18 cellular contexts compared by ENCODE assay signal in the genomic region with DNA sequence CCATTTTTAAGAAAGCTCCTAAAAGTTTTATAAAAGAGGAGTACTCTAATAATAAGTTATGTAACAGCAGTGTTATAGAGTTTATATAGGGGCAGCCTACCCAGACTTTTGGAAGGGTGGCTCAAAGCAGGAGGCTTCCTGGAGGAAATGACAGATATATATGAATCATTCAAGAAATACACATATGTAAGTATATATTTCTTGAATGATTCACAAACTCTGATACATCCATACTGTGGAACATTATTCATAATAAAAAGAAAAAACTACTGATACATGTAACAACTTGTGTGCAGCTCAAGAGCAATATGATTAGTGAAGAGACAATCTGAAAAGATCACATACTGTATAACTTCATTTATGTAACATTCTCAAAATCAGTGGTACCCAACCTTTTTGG.
"Had no signal": no experiment of that assay in that cellular context is flagged by ENCODE, and none has a peak within 500 bp of the region (broad histone marks: within the 10 kb centered on the region; RNA-seq: fewer than 3 reads in every experiment).

No MANE protein-coding gene starts in this region.

- H3K36me3 Mint-ChIP-seq: activated CD8-positive, alpha-beta memory T cell treated with anti-CD3 and anti-CD28 coated beads, Interleukin-2, amount 10 ng/mL, durations not matched to agents 7 days and 5 days had no signal

- H3K27me3 Mint-ChIP-seq: activated CD8-positive, alpha-beta memory T cell treated with anti-CD3 and anti-CD28 coated beads, Interleukin-2, amount 10 ng/mL, durations not matched to agents 7 days and 5 days; activated T-cell treated with anti-CD3 and anti-CD28 coated beads, Interleukin-2, amount 50 U/mL, for 24 hours had no signal

- H3K4me3 ChIP-seq: adrenal gland, right lobe of liver had no signal

- ATAC-seq: activated CD8-positive, alpha-beta memory T cell treated with anti-CD3 and anti-CD28 coated beads, Interleukin-2, amount 10 ng/mL, durations not matched to agents 7 days and 5 days; left ventricle myocardium superior; right lobe of liver; stimulated activated naive CD8-positive, alpha-beta T cell treated with anti-CD3 and anti-CD28 coated beads, Interleukin-15, Interleukin-2, amounts not matched to agents 100 U/mL and 50 U/mL, for 24 hours had no signal

- H3K9me3 Mint-ChIP-seq: activated T-cell treated with anti-CD3 and anti-CD28 coated beads, Interleukin-2, amount 50 U/mL, for 24 hours; nephron progenitor cell; T-helper 1 cell treated with Interleukin-12 subunit alpha and Interleukin-12 subunit beta and Interleukin-4 antibody, amounts not matched to agents 30 μg/mL and 1 μg/mL, for 36 hours had no signal

- H3K4me3 Mint-ChIP-seq: activated CD8-positive, alpha-beta memory T cell treated with anti-CD3 and anti-CD28 coated beads, Interleukin-2, amount 10 ng/mL, durations not matched to agents 7 days and 5 days; activated T-cell treated with anti-CD3 and anti-CD28 coated beads, Interleukin-2, amount 50 U/mL, for 24 hours; nephron progenitor cell; T-helper 1 cell treated with Interleukin-12 subunit alpha and Interleukin-12 subunit beta and Interleukin-4 antibody, amounts not matched to agents 30 μg/mL and 1 μg/mL, for 36 hours had no signal

- H3K4me1 Mint-ChIP-seq: activated CD8-positive, alpha-beta memory T cell treated with anti-CD3 and anti-CD28 coated beads, Interleukin-2, amount 10 ng/mL, durations not matched to agents 7 days and 5 days had no signal

- H3K4me1 ChIP-seq: right lobe of liver had no signal

- DNase-seq: activated CD4-positive, alpha-beta T cell treated with anti-CD3 and anti-CD28 coated beads, Interleukin-2, amount 50 U/mL, for 48 hours; activated CD8-positive, alpha-beta memory T cell treated with anti-CD3 and anti-CD28 coated beads, Interleukin-2, amount 10 ng/mL, durations not matched to agents 7 days and 5 days; activated effector memory CD4-positive, alpha-beta T cell treated with Interleukin-2 at 50 U/mL for 16 hours; activated naive CD4-positive, alpha-beta T cell treated with anti-CD3 and anti-CD28 coated beads, Interleukin-2, amount 50 U/mL, for 16 hours; activated T-cell treated with anti-CD3 and anti-CD28 coated beads, Interleukin-2, amount 50 U/mL, for 24 hours; adrenal gland; central memory CD4-positive, alpha-beta T cell; cortex of kidney; effector CD8-positive, alpha-beta T cell; kidney glomerular epithelial cell; left ventricle myocardium superior; mesendoderm; nephron progenitor cell; right lobe of liver; stimulated activated naive CD8-positive, alpha-beta T cell treated with anti-CD3 and anti-CD28 coated beads, Interleukin-15, Interleukin-2, amounts not matched to agents 100 U/mL and 50 U/mL, for 24 hours; trophoblast cell; WERI-Rb-1 had no signal

- H3K27me3 ChIP-seq: adrenal gland, right lobe of liver had no signal

- H3K27ac Mint-ChIP-seq: activated CD8-positive, alpha-beta memory T cell treated with anti-CD3 and anti-CD28 coated beads, Interleukin-2, amount 10 ng/mL, durations not matched to agents 7 days and 5 days; activated T-cell treated with anti-CD3 and anti-CD28 coated beads, Interleukin-2, amount 50 U/mL, for 24 hours; nephron progenitor cell; T-helper 1 cell treated with Interleukin-12 subunit alpha and Interleukin-12 subunit beta and Interleukin-4 antibody, amounts not matched to agents 30 μg/mL and 1 μg/mL, for 36 hours had no signal

- H3K9me3 ChIP-seq: adrenal gland, right lobe of liver had no signal

- H3K27ac ChIP-seq: adrenal gland, right lobe of liver, WERI-Rb-1 had no signal
